9 cellular contexts compared by ENCODE assay signal in genomic region chr6:124282541-124282940, GRCh38.
"Had no signal": no experiment of that assay in that cellular context is flagged by ENCODE, and none has a peak within 500 bp of the region (broad histone marks: within the 10 kb centered on the region; RNA-seq: fewer than 3 reads in every experiment).

No MANE protein-coding gene starts in this region.

- ATAC-seq: GM23338, HCT116 had no signal

- H3K4me1 Mint-ChIP-seq: GM23338, H9 had no signal

- H3K36me3 ChIP-seq: HAP-1 had no signal

- H3K9me3 Mint-ChIP-seq: GM23338, H9 had no signal

- H3K4me1 ChIP-seq: HAP-1 had no signal

- H3K27ac ChIP-seq: GM23248 had no signal

- H3K4me3 ChIP-seq: GM23248, GM23338, HAP-1 had no signal

- H3K9ac ChIP-seq: GM23248 had no signal

- H3K4me3 Mint-ChIP-seq: GM23338, H9, HFFc6 had no signal

- H2AFZ ChIP-seq: GM23248, GM23338 had no signal

- H3K9me3 ChIP-seq: HAP-1 had no signal

- H3K27ac Mint-ChIP-seq: GM23338, H9, HFFc6 had no signal

- H3K4me2 ChIP-seq: GM23338 had no signal

- DNase-seq: GM23248, GOT3, H7, H9, HCEC 1CT, HFFc6 had no signal
